ENCODE assay signal across 16 cellular contexts in genomic region chr6:17872908-17873307, GRCh38.
DNase-seq lines count a peak whose midpoint lies in the region; TF ChIP-seq lines count a peak whose summit lies in the region.
"Had no signal": no experiment of that assay in that cellular context is flagged by ENCODE, and none has a peak within 500 bp of the region (broad histone marks: within the 10 kb centered on the region; RNA-seq: fewer than 3 reads in every experiment).

No MANE protein-coding gene starts in this region.

- no peak for TF ChIP-seq POLR2A in stomach (IDR thresholded peaks at IDR 0.05)

- peak overlapping the region; percentile 1 for H3K27ac Mint-ChIP-seq in nephron progenitor cell
- no peak overlapping the region for H3K27ac Mint-ChIP-seq in activated naive CD8-positive, alpha-beta T cell treated with anti-CD3 and anti-CD28 coated beads for 36 hours
- H3K27ac Mint-ChIP-seq: CD4-positive, alpha-beta memory T cell; GM23338; H9 had no signal

- no peaks in the 10 kb centered on the region for H3K36me3 ChIP-seq in stomach

- peaks cover 14 to 58% (median 27%) of the 10 kb centered on the region in 4 donors for H3K4me1 ChIP-seq in stomach

- no peaks in the 10 kb centered on the region for H3K9me3 Mint-ChIP-seq in nephron progenitor cell
- H3K9me3 Mint-ChIP-seq in activated naive CD8-positive, alpha-beta T cell treated with anti-CD3 and anti-CD28 coated beads for 36 hours = no peaks in the 10 kb centered on the region
- H3K9me3 Mint-ChIP-seq: CD4-positive, alpha-beta memory T cell; GM23338; H9 had no signal

- no peaks in the 10 kb centered on the region for H3K9me3 ChIP-seq in stomach
- H3K9me3 ChIP-seq: Caco-2 had no signal

- TF ChIP-seq CTCF in nephron progenitor cell (IDR thresholded peaks at IDR 0.05) (no peak), stomach (IDR thresholded peaks at IDR 0.05) (no peak)

- no peak overlapping the region for H3K4me3 Mint-ChIP-seq in nephron progenitor cell
- H3K4me3 Mint-ChIP-seq in activated naive CD8-positive, alpha-beta T cell treated with anti-CD3 and anti-CD28 coated beads for 36 hours = no peak overlapping the region
- H3K4me3 Mint-ChIP-seq: CD4-positive, alpha-beta memory T cell; GM23338; H9 had no signal

- intact Hi-C loops in stomach (cut with DNase I; ENCODE audit: low total_unique reads) = no loop called here

- H3K27me3 Mint-ChIP-seq in nephron progenitor cell (ENCODE audit: low read depth, poor library complexity) = no peaks in the 10 kb centered on the region
- peaks cover 46% of the 10 kb centered on the region for H3K27me3 Mint-ChIP-seq in activated naive CD8-positive, alpha-beta T cell treated with anti-CD3 and anti-CD28 coated beads for 36 hours

- in situ Hi-C loops in ACHN (cut with HindIII; ENCODE audit: low pct_ligation_motif_present, low pct_unique_long_range_greater_than_20kb, low sequenced_read_pairs) = no loop called here

- H3K4me3 ChIP-seq in stomach = no peak overlapping the region
- H3K4me3 ChIP-seq: GM23338 had no signal

- no peaks in the 10 kb centered on the region for H3K27me3 ChIP-seq in stomach

- peak; percentile 18 for DNase-seq in DMS 273 (lab: John Stamatoyannopoulos, UW; ENCODE audit: unreplicated experiment)
- no peak for DNase-seq in DMS 273 treated with DMSO at 0.1 percent for 48 hours (lab: John Stamatoyannopoulos, UW)
- DNase-seq in M059J (ENCODE audit: low read depth) = peak; percentile 58
- DNase-seq in nephron progenitor cell = no peak
- no peak for DNase-seq in stomach
- DNase-seq in ACHN = no peak
- DNase-seq in activated naive CD8-positive, alpha-beta T cell treated with anti-CD3 and anti-CD28 coated beads for 36 hours = no peak
- DNase-seq: C1 segment of cervical spinal cord; Caco-2; CD4-positive, alpha-beta memory T cell; DMS53; DMS79 treated with DMSO at 0.1 percent for 48 hours; GF-D8; H9 had no signal

- H3K4me1 Mint-ChIP-seq in nephron progenitor cell = peaks cover 4% of the 10 kb centered on the region
- no peaks in the 10 kb centered on the region for H3K4me1 Mint-ChIP-seq in activated naive CD8-positive, alpha-beta T cell treated with anti-CD3 and anti-CD28 coated beads for 36 hours
- H3K4me1 Mint-ChIP-seq: CD4-positive, alpha-beta memory T cell had no signal

- H3K27ac ChIP-seq in stomach = no peak overlapping the region
- H3K27ac ChIP-seq: 22Rv1 had no signal

- 85 to 99% (median 97%) methylated on average over 2 of the region's 2 CpGs for WGBS in stomach, 5 donors

- H3K36me3 Mint-ChIP-seq in nephron progenitor cell (ENCODE audit: low read depth) = no peaks in the 10 kb centered on the region
- no peaks in the 10 kb centered on the region for H3K36me3 Mint-ChIP-seq in activated naive CD8-positive, alpha-beta T cell treated with anti-CD3 and anti-CD28 coated beads for 36 hours
- H3K36me3 Mint-ChIP-seq: CD4-positive, alpha-beta memory T cell had no signal

- TF ChIP-seq EP300 in stomach (IDR thresholded peaks at IDR 0.05) = no peak

Comparison
In these comparisons a context has a peak if more than half of its experiments do, and no peak if none do; other contexts are left out.
1. DNase-seq: peak in DMS 273 (single experiment) and M059J (single experiment); none in DMS 273 treated with DMSO at 0.1 percent for 48 hours (single experiment), nephron progenitor cell (single experiment), stomach (single experiment), ACHN (single experiment) and activated naive CD8-positive, alpha-beta T cell treated with anti-CD3 and anti-CD28 coated beads for 36 hours (single experiment).